In the genomic region with DNA sequence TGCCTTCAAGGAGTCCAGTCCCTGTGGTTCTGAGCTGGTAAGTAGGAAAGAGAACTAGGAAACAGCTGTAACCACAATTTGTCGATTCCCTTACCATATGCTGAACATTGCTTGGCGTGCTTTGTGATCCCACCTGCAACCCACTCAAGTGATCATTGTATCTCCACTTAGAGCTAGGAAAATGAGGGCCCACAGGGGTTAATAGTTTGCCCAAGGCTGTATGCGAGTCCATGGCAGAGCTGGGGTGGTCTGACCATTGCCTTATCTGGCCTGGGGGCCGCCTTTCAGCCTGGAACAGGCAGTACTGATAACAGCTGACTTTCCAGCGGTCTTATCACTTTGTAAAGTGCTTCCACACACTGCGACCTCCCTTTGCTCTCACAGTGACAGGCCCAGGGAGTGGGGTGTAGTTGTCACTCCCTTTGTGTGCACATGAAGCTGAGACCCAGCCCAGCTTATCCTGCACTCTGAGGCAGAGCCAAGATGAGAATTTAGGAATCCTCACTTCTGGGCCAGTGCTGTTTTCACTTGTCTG, we compare ENCODE assay signal across 16 cellular contexts. TPM values are rescaled to one million over a fixed set of nuclear protein-coding genes. Genes with fewer than 3 reads are reported as not detected.
DNase-seq lines count a peak whose midpoint lies in the region; ATAC-seq, FAIRE-seq and TF ChIP-seq lines count a peak whose summit lies in the region.
"Had no signal": no experiment of that assay in that cellular context is flagged by ENCODE, and none has a peak within 500 bp of the region (broad histone marks: within the 10 kb centered on the region; RNA-seq: fewer than 3 reads in every experiment).

No MANE protein-coding gene starts in this region.

- H3K4me3 ChIP-seq in SK-N-SH (ENCODE audit: low read depth in 2 of 2, low read length in 1 of 2) (no peak overlapping the region), OCI-LY1 (ENCODE audit: low read depth, low read length, poor library complexity, severe bottlenecking) (no peak overlapping the region), neuronal stem cell (ENCODE audit: low read length in 2 of 2) (no peak overlapping the region), tibial artery (no peak overlapping the region), suprapubic skin (no peak overlapping the region), pancreas (no peak overlapping the region)

- no peak overlapping the region for H3K4me2 ChIP-seq in SK-N-SH
- peak overlapping the region; percentile 32; the same call in 1 of the 2 replicates for H3K4me2 ChIP-seq in OCI-LY1 (ENCODE audit: low read length)
- no peak overlapping the region for H3K4me2 ChIP-seq in neuronal stem cell (ENCODE audit: insufficient read depth, low read length, poor library complexity, severe bottlenecking)

- H4K91ac ChIP-seq in neuronal stem cell (ENCODE audit: low read depth, low read length, poor library complexity), result no peak overlapping the region

- no peak overlapping the region for H3K4ac ChIP-seq in neuronal stem cell (ENCODE audit: low read length)

- no peaks in the 10 kb centered on the region for H3K36me3 ChIP-seq in SK-N-SH (replicated peaks in 1 of 2; ENCODE audit: control insufficient read depth in 1 of 2, insufficient read depth in 2 of 2, low read length in 1 of 2)
- no peaks in the 10 kb centered on the region for H3K36me3 ChIP-seq in OCI-LY1 (ENCODE audit: insufficient read depth, low read length)
- no peaks in the 10 kb centered on the region for H3K36me3 ChIP-seq in neuronal stem cell (replicated peaks in 1 of 2; ENCODE audit: control insufficient read depth in 2 of 2, insufficient read depth in 2 of 2, low read length in 2 of 2)
- H3K36me3 ChIP-seq in tibial artery, result no peaks in the 10 kb centered on the region
- H3K36me3 ChIP-seq in suprapubic skin, result no peaks in the 10 kb centered on the region
- no peaks in the 10 kb centered on the region for H3K36me3 ChIP-seq in pancreas

- TF ChIP-seq EP300 in SK-N-SH (IDR thresholded peaks at IDR 0.05; ENCODE audit: borderline replicate concordance in 1 of 2, low read depth in 1 of 2, low read length in 1 of 2) (no peak), suprapubic skin (IDR thresholded peaks at IDR 0.05) (no peak)

- no peaks in the 10 kb centered on the region for H3K79me1 ChIP-seq in neuronal stem cell (ENCODE audit: low read depth, low read length)

- DNase-seq in SK-N-SH, result peak; percentile 42
- no peak for DNase-seq in Right ventricle myocardium superior
- no peak for DNase-seq in neuronal stem cell (ENCODE audit: low spot score)
- no peak for DNase-seq in tibial artery
- DNase-seq in suprapubic skin (ENCODE audit: low spot score in 2 of 2), result no peak
- DNase-seq in pancreas, result no peak
- DNase-seq: activated CD4-positive, alpha-beta T cell treated with anti-CD3 and anti-CD28 coated beads for 4 hours; anterior cingulate cortex; COR-L47; H9; substantia nigra; SW 1271 had no signal

- H3K9me3 ChIP-seq in SK-N-SH, result no peaks in the 10 kb centered on the region
- no peaks in the 10 kb centered on the region for H3K9me3 ChIP-seq in OCI-LY1 (ENCODE audit: low read length)
- H3K9me3 ChIP-seq in neuronal stem cell (replicated peaks in 1 of 2; ENCODE audit: control insufficient read depth in 2 of 2, insufficient read depth in 1 of 2, low read depth in 1 of 2, low read length in 2 of 2), result peaks cover 3 to 4% of the 10 kb centered on the region in 2 donors
- H3K9me3 ChIP-seq in tibial artery, result no peaks in the 10 kb centered on the region
- no peaks in the 10 kb centered on the region for H3K9me3 ChIP-seq in suprapubic skin
- no peaks in the 10 kb centered on the region for H3K9me3 ChIP-seq in pancreas

- H3K27ac ChIP-seq in SK-N-SH (ENCODE audit: low read depth in 2 of 2, low read length in 1 of 2), result no peak overlapping the region
- H3K27ac ChIP-seq in OCI-LY1 (ENCODE audit: low read depth, low read length, poor library complexity, severe bottlenecking), result no peak overlapping the region
- no peak overlapping the region for H3K27ac ChIP-seq in neuronal stem cell (replicated peaks; ENCODE audit: low read length)
- no peak overlapping the region for H3K27ac ChIP-seq in tibial artery
- no peak overlapping the region for H3K27ac ChIP-seq in suprapubic skin
- H3K27ac ChIP-seq in pancreas, result no peak overlapping the region

- no peak overlapping the region for H3K14ac ChIP-seq in neuronal stem cell (ENCODE audit: low read length)

- POLR2A ChIA-PET in SK-N-SH (lab: Yijun Ruan, JAX), result no interaction called here

- H2BK15ac ChIP-seq in neuronal stem cell (ENCODE audit: low read length), result no peak overlapping the region

- no peaks in the 10 kb centered on the region for H4K20me1 ChIP-seq in SK-N-SH (ENCODE audit: insufficient read depth)
- no peaks in the 10 kb centered on the region for H4K20me1 ChIP-seq in OCI-LY1 (ENCODE audit: insufficient read depth, low read length)

- no peak overlapping the region for H3K18ac ChIP-seq in neuronal stem cell (ENCODE audit: low read length)

- H2AK5ac ChIP-seq in neuronal stem cell (ENCODE audit: low read depth, low read length), result no peak overlapping the region

- no peak overlapping the region for H2BK120ac ChIP-seq in neuronal stem cell (ENCODE audit: low read depth, low read length)

- FAIRE-seq in pancreas (lab: Jason Lieb, UNC), result no peak
- FAIRE-seq: A204.1 had no signal

- no peak for TF ChIP-seq POLR2A in suprapubic skin (IDR thresholded peaks at IDR 0.05)

- H3K79me2 ChIP-seq in SK-N-SH (ENCODE audit: insufficient read depth) (no peaks in the 10 kb centered on the region), OCI-LY1 (ENCODE audit: insufficient read depth, low read length) (no peaks in the 10 kb centered on the region)

- ATAC-seq in SK-N-SH treated with all-trans-retinoic acid at 6 μM for 48 hours (no peak), Right ventricle myocardium superior (ENCODE audit: poor library complexity) (peak; percentile 72), pancreas (no peak)

- H3K9ac ChIP-seq in SK-N-SH, result no peak overlapping the region
- no peak overlapping the region for H3K9ac ChIP-seq in OCI-LY1 (ENCODE audit: low read length)
- H3K9ac ChIP-seq in neuronal stem cell (ENCODE audit: low read depth, low read length, poor library complexity), result no peak overlapping the region

- H3K23ac ChIP-seq in neuronal stem cell (ENCODE audit: low read depth, low read length, poor library complexity), result peak overlapping the region; percentile 36

- H3F3A ChIP-seq in SK-N-SH (replicated peaks; ENCODE audit: insufficient read depth), result peaks cover 3% of the 10 kb centered on the region
- H3F3A ChIP-seq in OCI-LY1 (ENCODE audit: insufficient read depth, low read length), result no peaks in the 10 kb centered on the region

- intact Hi-C loops in Right ventricle myocardium superior (cut with DNase I), result no loop called here
- intact Hi-C loops in tibial artery (cut with DNase I; ENCODE audit: low total_unique reads), result no loop called here
- intact Hi-C loops in pancreas (cut with DNase I), result no loop called here

- H3K27me3 ChIP-seq in SK-N-SH (ENCODE audit: insufficient read depth) (no peaks in the 10 kb centered on the region), OCI-LY1 (ENCODE audit: insufficient read depth, low read length) (no peaks in the 10 kb centered on the region), neuronal stem cell (ENCODE audit: control insufficient read depth in 3 of 3, insufficient read depth in 3 of 3, low read depth in 1 of 3, low read length in 3 of 3) (peaks cover 0 to 6% (median 0%) of the 10 kb centered on the region in 3 experiments), tibial artery (no peaks in the 10 kb centered on the region), suprapubic skin (no peaks in the 10 kb centered on the region), pancreas (no peaks in the 10 kb centered on the region)

- H2AFZ ChIP-seq in SK-N-SH (ENCODE audit: low read depth) (no peak overlapping the region), OCI-LY1 (ENCODE audit: low read length) (0 out of 2 replicates have a peak overlapping the region, but pooled peaks have one; percentile 67), neuronal stem cell (ENCODE audit: low read length) (no peak overlapping the region)

- no peak overlapping the region for H2BK12ac ChIP-seq in neuronal stem cell (ENCODE audit: low read length)

- H3K9me2 ChIP-seq in SK-N-SH (no peaks in the 10 kb centered on the region), OCI-LY1 (ENCODE audit: low read depth, low read length) (no peaks in the 10 kb centered on the region)

- H2BK5ac ChIP-seq in neuronal stem cell (ENCODE audit: low read length), result no peak overlapping the region

- H3K4me1 ChIP-seq in SK-N-SH (ENCODE audit: control insufficient read depth in 1 of 2, insufficient read depth in 2 of 2, low read depth in 1 of 2, low read length in 1 of 2) (peaks cover 4% of the 10 kb centered on the region in 2 experiments; a peak in 2 of 4 replicates), OCI-LY1 (ENCODE audit: insufficient read depth, low read length, severe bottlenecking) (peaks cover 23% of the 10 kb centered on the region), neuronal stem cell (ENCODE audit: control insufficient read depth in 2 of 2, insufficient read depth in 1 of 2, low read depth in 1 of 2, low read length in 2 of 2) (peaks cover 3 to 12% of the 10 kb centered on the region in 2 donors), tibial artery (peaks cover 2 to 14% (median 8%) of the 10 kb centered on the region in 4 donors), suprapubic skin (no peaks in the 10 kb centered on the region), pancreas (no peaks in the 10 kb centered on the region)

- CTCF ChIA-PET in SK-N-SH (lab: Yijun Ruan, JAX), result interaction anchor here (1.0 to 8.6 kb wide), 5 partner anchors 10 to 397 kb away, joined by 3 to 57 read pairs (median 4); partner anchors contain the start of gene MYL4

- 73% methylated on average over 6 of the region's 6 CpGs for WGBS in SK-N-SH (ENCODE audit: low lambda C conversion rate)
- no CpG with 5 or more reads among the region's 6 CpGs for WGBS in neuronal stem cell (ENCODE audit: extremely low coverage in 2 of 2, insufficient read length in 2 of 2, insufficient replicate concordance in 1 of 2), 2 donors
- 76% methylated on average over 4 of the region's 6 CpGs for WGBS in suprapubic skin
- 57 to 64% methylated on average over 6 of the region's 6 CpGs for WGBS in pancreas, 2 donors

- TF ChIP-seq RAD21 in SK-N-SH (IDR thresholded peaks at IDR 0.05; ENCODE audit: low read length), result no peak

- H4K8ac ChIP-seq in neuronal stem cell (ENCODE audit: low read depth, low read length), result no peak overlapping the region

- TF ChIP-seq CTCF in SK-N-SH (IDR thresholded peaks at IDR 0.05), result no peak
- TF ChIP-seq CTCF in OCI-LY1 (IDR thresholded peaks at IDR 0.05; ENCODE audit: low read length), result no peak
- TF ChIP-seq CTCF in tibial artery (IDR thresholded peaks at IDR 0.05), result no peak
- TF ChIP-seq CTCF in suprapubic skin (IDR thresholded peaks at IDR 0.05), result no peak
- no peak for TF ChIP-seq CTCF in pancreas (IDR thresholded peaks at IDR 0.05)

RNA-seq across cellular contexts. Expression of gene MYL4, which starts 9.8 kb away (rescaled TPM):
- not detected in 2 replicates for polyA plus RNA-seq in SK-N-SH (2012; rRNA removed)
- 0.04 TPM in 1 of 2 replicates, not detected in the other for polyA plus RNA-seq in SK-N-SH (2012; cell fraction: cytosol; rRNA removed)
- polyA plus RNA-seq in SK-N-SH (2012; cell fraction: nucleus; rRNA removed), result 0.23 TPM in 1 of 2 replicates, not detected in the other
- total RNA-seq in Right ventricle myocardium superior, result 219 TPM
- polyA plus RNA-seq in neuronal stem cell (2013, experiment 1 of 2), result 2.0 TPM
- 2.3 TPM for polyA plus RNA-seq in neuronal stem cell (2013, experiment 2 of 2)
- not detected for total RNA-seq in suprapubic skin
- total RNA-seq in pancreas, result under 1 TPM in 2 of 6 donors, not detected in 4; 0.28 TPM
- polyA plus RNA-seq in pancreas, result under 1 TPM; 0.23 to 0.53 TPM
- total RNA-seq: osteocyte had no signal

RNA-seq across cellular contexts. Expression of gene CDC27, which starts 29.9 kb away (rescaled TPM):
- 44.3 and 48.7 TPM in 2 replicates for polyA plus RNA-seq in SK-N-SH (2012; rRNA removed)
- polyA plus RNA-seq in SK-N-SH (2012; cell fraction: cytosol; rRNA removed), result 49.0 and 49.4 TPM in 2 replicates
- polyA plus RNA-seq in SK-N-SH (2012; cell fraction: nucleus; rRNA removed), result 58.3 and 107 TPM in 2 replicates
- total RNA-seq in Right ventricle myocardium superior, result 69.4 TPM
- polyA plus RNA-seq in neuronal stem cell (2013, experiment 1 of 2), result 58.9 TPM
- 57.4 TPM for polyA plus RNA-seq in neuronal stem cell (2013, experiment 2 of 2)
- 10 to 100 TPM; 45.1 to 66.6 (median 52.1) TPM for total RNA-seq in suprapubic skin
- 10 to 100 TPM; 24.2 to 42.7 (median 26.7) TPM for total RNA-seq in pancreas
- 10 to 100 TPM in 1 of 2 donors, 1 to 10 TPM in 1; 6.5 to 16.4 TPM for polyA plus RNA-seq in pancreas

RNA-seq across cellular contexts. Expression of gene ITGB3, which starts 34.7 kb away (rescaled TPM):
- 4.4 and 4.6 TPM in 2 replicates for polyA plus RNA-seq in SK-N-SH (2012; rRNA removed)
- 2.7 and 3.7 TPM in 2 replicates for polyA plus RNA-seq in SK-N-SH (2012; cell fraction: cytosol; rRNA removed)
- 1.6 and 3.0 TPM in 2 replicates for polyA plus RNA-seq in SK-N-SH (2012; cell fraction: nucleus; rRNA removed)
- total RNA-seq in Right ventricle myocardium superior, result 2.7 TPM
- 0.01 TPM for polyA plus RNA-seq in neuronal stem cell (2013, experiment 1 of 2)
- polyA plus RNA-seq in neuronal stem cell (2013, experiment 2 of 2), result 0.01 TPM
- total RNA-seq in suprapubic skin, result 1 to 10 TPM in 3 of 4 donors, under 1 TPM in 1; 0.76 to 6.6 (median 4.6) TPM
- total RNA-seq in pancreas, result 1 to 10 TPM in 2 of 6 donors, under 1 TPM in 4; 0.28 to 2.3 (median 0.77) TPM
- under 1 TPM; 0.09 to 0.72 TPM for polyA plus RNA-seq in pancreas
- total RNA-seq: H9 had no signal

Comparison
In these comparisons a context has a peak if more than half of its experiments do, and no peak if none do; other contexts are left out.
1. RNA of gene MYL4, which starts 9.8 kb away (total RNA-seq): 219 TPM in Right ventricle myocardium superior (single experiment); 0.28 TPM in pancreas and not detected in suprapubic skin; every median in the first group is over 100 times any median in the second.